ENCODE assay signal across 1 cellular context in the genomic region with DNA sequence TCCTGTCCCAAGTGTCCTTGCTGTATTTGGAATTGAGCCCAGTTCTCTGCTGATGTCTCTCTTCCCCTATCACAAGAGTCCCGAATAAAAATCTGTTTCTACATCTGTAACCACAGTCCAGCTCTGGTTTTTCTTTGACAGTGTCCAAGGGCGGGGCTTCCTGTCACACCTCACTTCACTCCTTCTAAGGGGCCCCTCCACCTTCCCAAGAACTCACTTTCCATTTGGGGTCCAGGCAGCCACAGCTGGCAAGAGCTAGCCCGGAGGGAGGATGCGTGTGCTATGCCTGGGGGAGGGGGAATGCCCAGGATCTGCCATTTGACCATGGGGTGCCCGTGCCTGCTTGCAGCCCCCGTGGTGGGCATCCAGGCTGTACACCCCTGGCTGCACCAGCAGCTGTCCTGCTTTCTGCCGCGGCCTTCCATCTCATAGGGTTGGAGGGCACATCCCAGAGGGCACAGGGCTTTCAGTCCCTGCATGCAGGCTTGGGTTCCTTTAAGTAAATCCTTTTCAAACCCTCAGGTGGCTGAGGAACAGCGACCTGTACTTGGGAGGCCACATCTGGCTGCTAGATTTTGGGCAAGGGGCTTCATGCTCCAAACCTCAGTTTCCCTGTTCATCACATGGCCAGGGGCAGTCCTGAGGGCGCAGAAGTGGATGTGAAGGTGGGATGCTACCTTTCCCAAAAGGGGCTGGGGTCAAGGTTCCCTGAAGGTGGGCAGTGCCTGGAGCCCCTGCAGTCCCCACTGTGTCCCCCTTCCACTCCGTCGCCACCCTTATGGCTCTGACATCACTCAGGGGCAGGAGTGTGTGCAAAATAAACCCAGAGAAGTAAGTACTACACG.
TF ChIP-seq lines count a peak whose summit lies in the region.

No MANE protein-coding gene starts in this region.

TF ChIP-seq in K562, 482 proteins besides CTCF, POLR2A, EP300 and RAD21 (continued from another document):
- TF ChIP-seq CBFA2T2 (conservative IDR thresholded peaks at IDR 0.05), result peak; percentile 36
- no peak for TF ChIP-seq ETV1 (tag; conservative IDR thresholded peaks at IDR 0.05; ENCODE audit: low read depth)
- TF ChIP-seq, protein P1, sequence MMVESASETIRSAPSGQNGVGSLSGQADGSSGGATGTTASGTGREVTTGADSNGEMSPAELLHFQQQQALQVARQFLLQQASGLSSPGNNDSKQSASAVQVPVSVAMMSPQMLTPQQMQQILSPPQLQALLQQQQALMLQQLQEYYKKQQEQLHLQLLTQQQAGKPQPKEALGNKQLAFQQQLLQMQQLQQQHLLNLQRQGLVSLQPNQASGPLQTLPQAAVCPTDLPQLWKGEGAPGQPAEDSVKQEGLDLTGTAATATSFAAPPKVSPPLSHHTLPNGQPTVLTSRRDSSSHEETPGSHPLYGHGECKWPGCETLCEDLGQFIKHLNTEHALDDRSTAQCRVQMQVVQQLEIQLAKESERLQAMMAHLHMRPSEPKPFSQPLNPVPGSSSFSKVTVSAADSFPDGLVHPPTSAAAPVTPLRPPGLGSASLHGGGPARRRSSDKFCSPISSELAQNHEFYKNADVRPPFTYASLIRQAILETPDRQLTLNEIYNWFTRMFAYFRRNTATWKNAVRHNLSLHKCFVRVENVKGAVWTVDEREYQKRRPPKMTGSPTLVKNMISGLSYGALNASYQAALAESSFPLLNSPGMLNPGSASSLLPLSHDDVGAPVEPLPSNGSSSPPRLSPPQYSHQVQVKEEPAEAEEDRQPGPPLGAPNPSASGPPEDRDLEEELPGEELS (CRISPR knock-in tag; IDR thresholded peaks at IDR 0.05; ENCODE audit: borderline replicate concordance), result no peak
- TF ChIP-seq SRSF7 (optimal IDR thresholded peaks at IDR 0.05; ENCODE audit: low read depth, low read length), result no peak
- no peak for TF ChIP-seq ZNF444 (CRISPR knock-in tag; IDR thresholded peaks at IDR 0.05)
- TF ChIP-seq, protein P2, sequence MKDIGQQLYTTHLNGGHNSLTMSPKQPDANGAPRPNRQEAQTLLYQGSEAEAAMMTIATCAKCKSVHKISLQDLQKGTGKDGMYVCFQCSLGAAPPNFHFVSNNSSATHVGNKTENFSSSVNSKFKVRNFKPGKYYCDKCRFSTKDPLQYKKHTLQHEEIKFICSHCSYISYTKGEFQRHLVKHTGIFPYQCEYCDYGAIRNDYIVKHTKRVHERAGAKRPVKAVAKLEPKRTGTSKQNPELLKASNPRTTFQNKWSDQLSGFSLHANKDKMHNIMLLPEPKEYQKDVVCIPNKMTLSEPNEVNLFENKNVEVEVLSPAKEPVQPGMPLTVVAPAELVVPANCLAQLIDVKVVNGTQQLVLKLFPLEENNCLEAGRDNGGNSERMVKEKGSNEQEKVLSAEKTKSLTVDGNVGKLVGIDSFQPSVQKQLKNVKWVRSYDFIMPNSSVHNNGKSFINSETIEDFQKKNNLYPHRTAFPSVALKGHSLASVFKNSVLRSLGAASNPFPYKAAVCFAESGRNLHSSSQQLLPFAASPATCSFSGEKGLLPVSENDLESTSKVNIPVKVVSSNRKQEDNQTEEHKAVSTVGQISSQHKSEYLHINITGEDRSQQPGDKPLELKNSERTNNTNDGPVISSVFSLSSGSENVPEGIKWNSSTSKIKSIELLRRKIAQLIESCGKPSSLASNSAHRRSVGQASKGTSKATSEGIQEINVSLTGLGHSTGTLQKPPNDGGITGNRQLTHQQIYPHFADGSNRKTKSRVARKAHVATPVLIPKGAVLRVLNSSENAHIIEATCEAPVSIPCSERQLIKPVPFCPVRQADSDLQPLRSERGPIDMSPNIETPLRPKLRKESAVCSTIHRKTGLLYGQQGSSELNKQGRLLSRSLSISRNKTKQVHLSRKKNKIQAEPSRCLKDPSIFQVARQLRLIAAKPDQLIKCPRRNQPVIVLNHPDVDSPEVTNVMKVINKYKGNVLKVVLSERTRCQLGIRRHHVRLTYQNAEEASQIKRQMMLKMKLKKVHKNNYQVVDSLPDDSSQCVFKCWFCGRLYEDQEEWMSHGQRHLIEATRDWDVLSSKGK (CRISPR knock-in tag; IDR thresholded peaks at IDR 0.05), result no peak
- TF ChIP-seq, protein P3, sequence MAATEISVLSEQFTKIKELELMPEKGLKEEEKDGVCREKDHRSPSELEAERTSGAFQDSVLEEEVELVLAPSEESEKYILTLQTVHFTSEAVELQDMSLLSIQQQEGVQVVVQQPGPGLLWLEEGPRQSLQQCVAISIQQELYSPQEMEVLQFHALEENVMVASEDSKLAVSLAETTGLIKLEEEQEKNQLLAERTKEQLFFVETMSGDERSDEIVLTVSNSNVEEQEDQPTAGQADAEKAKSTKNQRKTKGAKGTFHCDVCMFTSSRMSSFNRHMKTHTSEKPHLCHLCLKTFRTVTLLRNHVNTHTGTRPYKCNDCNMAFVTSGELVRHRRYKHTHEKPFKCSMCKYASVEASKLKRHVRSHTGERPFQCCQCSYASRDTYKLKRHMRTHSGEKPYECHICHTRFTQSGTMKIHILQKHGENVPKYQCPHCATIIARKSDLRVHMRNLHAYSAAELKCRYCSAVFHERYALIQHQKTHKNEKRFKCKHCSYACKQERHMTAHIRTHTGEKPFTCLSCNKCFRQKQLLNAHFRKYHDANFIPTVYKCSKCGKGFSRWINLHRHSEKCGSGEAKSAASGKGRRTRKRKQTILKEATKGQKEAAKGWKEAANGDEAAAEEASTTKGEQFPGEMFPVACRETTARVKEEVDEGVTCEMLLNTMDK (IDR thresholded peaks at IDR 0.05; ENCODE audit: borderline replicate concordance, insufficient read depth, low read depth, low read length, poor library complexity, severe bottlenecking), result no peak
- TF ChIP-seq HNRNPUL1 (IDR thresholded peaks at IDR 0.05; ENCODE audit: low read length), result no peak
- TF ChIP-seq, protein P4, sequence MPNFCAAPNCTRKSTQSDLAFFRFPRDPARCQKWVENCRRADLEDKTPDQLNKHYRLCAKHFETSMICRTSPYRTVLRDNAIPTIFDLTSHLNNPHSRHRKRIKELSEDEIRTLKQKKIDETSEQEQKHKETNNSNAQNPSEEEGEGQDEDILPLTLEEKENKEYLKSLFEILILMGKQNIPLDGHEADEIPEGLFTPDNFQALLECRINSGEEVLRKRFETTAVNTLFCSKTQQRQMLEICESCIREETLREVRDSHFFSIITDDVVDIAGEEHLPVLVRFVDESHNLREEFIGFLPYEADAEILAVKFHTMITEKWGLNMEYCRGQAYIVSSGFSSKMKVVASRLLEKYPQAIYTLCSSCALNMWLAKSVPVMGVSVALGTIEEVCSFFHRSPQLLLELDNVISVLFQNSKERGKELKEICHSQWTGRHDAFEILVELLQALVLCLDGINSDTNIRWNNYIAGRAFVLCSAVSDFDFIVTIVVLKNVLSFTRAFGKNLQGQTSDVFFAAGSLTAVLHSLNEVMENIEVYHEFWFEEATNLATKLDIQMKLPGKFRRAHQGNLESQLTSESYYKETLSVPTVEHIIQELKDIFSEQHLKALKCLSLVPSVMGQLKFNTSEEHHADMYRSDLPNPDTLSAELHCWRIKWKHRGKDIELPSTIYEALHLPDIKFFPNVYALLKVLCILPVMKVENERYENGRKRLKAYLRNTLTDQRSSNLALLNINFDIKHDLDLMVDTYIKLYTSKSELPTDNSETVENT (CRISPR knock-in tag; IDR thresholded peaks at IDR 0.05), result no peak
- TF ChIP-seq, protein P5, sequence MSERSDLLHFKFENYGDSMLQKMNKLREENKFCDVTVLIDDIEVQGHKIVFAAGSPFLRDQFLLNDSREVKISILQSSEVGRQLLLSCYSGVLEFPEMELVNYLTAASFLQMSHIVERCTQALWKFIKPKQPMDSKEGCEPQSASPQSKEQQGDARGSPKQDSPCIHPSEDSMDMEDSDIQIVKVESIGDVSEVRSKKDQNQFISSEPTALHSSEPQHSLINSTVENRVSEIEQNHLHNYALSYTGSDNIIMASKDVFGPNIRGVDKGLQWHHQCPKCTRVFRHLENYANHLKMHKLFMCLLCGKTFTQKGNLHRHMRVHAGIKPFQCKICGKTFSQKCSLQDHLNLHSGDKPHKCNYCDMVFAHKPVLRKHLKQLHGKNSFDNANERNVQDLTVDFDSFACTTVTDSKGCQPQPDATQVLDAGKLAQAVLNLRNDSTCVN (CRISPR knock-in tag; IDR thresholded peaks at IDR 0.05), result no peak
- TF ChIP-seq KHSRP (IDR thresholded peaks at IDR 0.05), result no peak
- TF ChIP-seq ZNF184 (CRISPR knock-in tag; IDR thresholded peaks at IDR 0.05), result no peak
- TF ChIP-seq, protein P6, sequence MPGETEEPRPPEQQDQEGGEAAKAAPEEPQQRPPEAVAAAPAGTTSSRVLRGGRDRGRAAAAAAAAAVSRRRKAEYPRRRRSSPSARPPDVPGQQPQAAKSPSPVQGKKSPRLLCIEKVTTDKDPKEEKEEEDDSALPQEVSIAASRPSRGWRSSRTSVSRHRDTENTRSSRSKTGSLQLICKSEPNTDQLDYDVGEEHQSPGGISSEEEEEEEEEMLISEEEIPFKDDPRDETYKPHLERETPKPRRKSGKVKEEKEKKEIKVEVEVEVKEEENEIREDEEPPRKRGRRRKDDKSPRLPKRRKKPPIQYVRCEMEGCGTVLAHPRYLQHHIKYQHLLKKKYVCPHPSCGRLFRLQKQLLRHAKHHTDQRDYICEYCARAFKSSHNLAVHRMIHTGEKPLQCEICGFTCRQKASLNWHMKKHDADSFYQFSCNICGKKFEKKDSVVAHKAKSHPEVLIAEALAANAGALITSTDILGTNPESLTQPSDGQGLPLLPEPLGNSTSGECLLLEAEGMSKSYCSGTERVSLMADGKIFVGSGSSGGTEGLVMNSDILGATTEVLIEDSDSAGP (CRISPR knock-in tag; IDR thresholded peaks at IDR 0.05), result no peak
- TF ChIP-seq ZZZ3 (IDR thresholded peaks at IDR 0.05), result no peak
- no peak for TF ChIP-seq TBL1XR1 (IDR thresholded peaks at IDR 0.05; ENCODE audit: low read length in 2 of 2)
- TF ChIP-seq TCF3 (CRISPR knock-in tag; IDR thresholded peaks at IDR 0.05), result peak; percentile 43; the same call in 1 of the 2 replicates
